33 cellular contexts compared by ENCODE assay signal in genomic region chr6:124677874-124678273, GRCh38.
DNase-seq lines count a peak whose midpoint lies in the region; ATAC-seq and TF ChIP-seq lines count a peak whose summit lies in the region.
"Had no signal": no experiment of that assay in that cellular context is flagged by ENCODE, and none has a peak within 500 bp of the region (broad histone marks: within the 10 kb centered on the region; RNA-seq: fewer than 3 reads in every experiment).

No MANE protein-coding gene starts in this region.

- H3K36me3 ChIP-seq in breast epithelium (no peaks in the 10 kb centered on the region), HEK293 (ENCODE audit: control insufficient read depth in 2 of 2, insufficient read depth in 1 of 2, low read length in 2 of 2) (no peaks in the 10 kb centered on the region)
- no peaks in the 10 kb centered on the region for H3K36me3 ChIP-seq in CD8-positive, alpha-beta memory T cell (ENCODE audit: insufficient read depth, low read length)
- H3K36me3 ChIP-seq: BE2C; BLaER1; BLaER1 treated with 17β-estradiol and CSF1 and Interleukin-3, amounts not matched to agents 10 nM and 100 nM had no signal

- intact Hi-C loops in MCF 10A (cut with micrococcal nuclease): loop anchor here (10.0 kb wide), 2 partner anchors 473 to 873 kb away; partner anchors contain the start of gene NKAIN2
- intact Hi-C loops in breast epithelium (cut with DNase I; ENCODE audit: low total_unique reads): no loop called here
- intact Hi-C loops in CD4-positive, alpha-beta T cell (cut with DNase I, micrococcal nuclease): no loop called here

- DNase-seq in MCF 10A (ENCODE audit: unreplicated experiment) (no peak), breast epithelium (ENCODE audit: low spot score in 2 of 2) (no peak), osteocyte (ENCODE audit: extremely low spot score, unreplicated experiment) (no peak), midbrain (lab: John Stamatoyannopoulos, UW) (no peak), AG08396 (ENCODE audit: low spot score) (no peak)
- no peak for DNase-seq in CD4-positive, alpha-beta T cell
- DNase-seq in CD8-positive, alpha-beta memory T cell: no peak
- DNase-seq: 8988T; ACHN; AML-193; BE2C; C1 segment of cervical spinal cord; Caco-2; Calu3; CD4-positive, alpha-beta memory T cell; CD4-positive, CD25-positive, alpha-beta regulatory T cell; CD8-positive, alpha-beta T cell; COR-L47; DMS 273 treated with DMSO at 0.1 percent for 48 hours; DMS153; DMS53; DMS79; DMS79 treated with DMSO at 0.1 percent for 48 hours; DND-41; EL had no signal

- H3K27me3 Mint-ChIP-seq in MCF 10A (ENCODE audit: insufficient read depth, unreplicated experiment) (no peaks in the 10 kb centered on the region), osteocyte (ENCODE audit: unreplicated experiment) (no peaks in the 10 kb centered on the region)
- H3K27me3 Mint-ChIP-seq in CD4-positive, alpha-beta T cell: no peaks in the 10 kb centered on the region
- no peaks in the 10 kb centered on the region for H3K27me3 Mint-ChIP-seq in CD8-positive, alpha-beta memory T cell
- H3K27me3 Mint-ChIP-seq: B cell; CD4-positive, alpha-beta memory T cell; CD4-positive, CD25-positive, alpha-beta regulatory T cell had no signal

- H3K27ac ChIP-seq in breast epithelium (no peak overlapping the region), HEK293 (ENCODE audit: extremely low read depth, low read depth, low read length) (no peak overlapping the region)
- H3K27ac ChIP-seq in CD4-positive, alpha-beta T cell (ENCODE audit: low read depth, low read length): no peak overlapping the region
- no peak overlapping the region for H3K27ac ChIP-seq in CD8-positive, alpha-beta memory T cell (ENCODE audit: low read depth, low read length)
- H3K27ac ChIP-seq: 22Rv1; A549; BLaER1; BLaER1 treated with 17β-estradiol and CSF1 and Interleukin-3, amounts not matched to agents 10 nM and 100 nM; C4-2B had no signal

- ATAC-seq in CD4-positive, alpha-beta T cell (ENCODE audit: poor library complexity): no peak
- ATAC-seq: A549; CD8-positive, alpha-beta T cell had no signal

- POLR2A ChIA-PET in MCF 10A (lab: Yijun Ruan, JAX): no interaction called here
- POLR2A ChIA-PET in CD4-positive, alpha-beta T cell (lab: Charles Lee): no interaction called here
- POLR2A ChIA-PET in HEK293 (lab: Yijun Ruan, JAX): no interaction called here
- POLR2A ChIA-PET in CD8-positive, alpha-beta memory T cell (lab: Charles Lee): no interaction called here

- no peaks in the 10 kb centered on the region for H3K4me1 ChIP-seq in breast epithelium
- H3K4me1 ChIP-seq in HEK293 (ENCODE audit: control insufficient read depth, insufficient read depth, low read length): no peaks in the 10 kb centered on the region
- H3K4me1 ChIP-seq in CD8-positive, alpha-beta memory T cell (ENCODE audit: insufficient read depth, low read length): no peaks in the 10 kb centered on the region
- H3K4me1 ChIP-seq: A549; BE2C; BLaER1; BLaER1 treated with 17β-estradiol and CSF1 and Interleukin-3, amounts not matched to agents 10 nM and 100 nM; Caco-2 had no signal

- H3K36me3 Mint-ChIP-seq in MCF 10A (ENCODE audit: insufficient read depth, unreplicated experiment): no peaks in the 10 kb centered on the region
- H3K36me3 Mint-ChIP-seq in CD4-positive, alpha-beta T cell (ENCODE audit: low read depth): no peaks in the 10 kb centered on the region
- H3K36me3 Mint-ChIP-seq in osteocyte (ENCODE audit: unreplicated experiment): peaks cover 47% of the 10 kb centered on the region
- peaks cover 0 to 1% (median 0%) of the 10 kb centered on the region in 3 donors for H3K36me3 Mint-ChIP-seq in CD8-positive, alpha-beta memory T cell
- H3K36me3 Mint-ChIP-seq: CD14-positive monocyte; CD4-positive, alpha-beta memory T cell; CD4-positive, CD25-positive, alpha-beta regulatory T cell; CD8-positive, alpha-beta T cell had no signal

- H3K4me3 Mint-ChIP-seq in MCF 10A (ENCODE audit: unreplicated experiment): no peak overlapping the region
- no peak overlapping the region for H3K4me3 Mint-ChIP-seq in CD4-positive, alpha-beta T cell
- H3K4me3 Mint-ChIP-seq in osteocyte (ENCODE audit: unreplicated experiment): no peak overlapping the region
- no peak overlapping the region for H3K4me3 Mint-ChIP-seq in CD8-positive, alpha-beta memory T cell
- H3K4me3 Mint-ChIP-seq: B cell; CD14-positive monocyte; CD4-positive, alpha-beta memory T cell; CD4-positive, CD25-positive, alpha-beta regulatory T cell; CD8-positive, alpha-beta T cell had no signal

- no peak overlapping the region for H3K4me3 ChIP-seq in breast epithelium
- H3K4me3 ChIP-seq in HEK293 (ENCODE audit: low read depth, low read length): no peak overlapping the region
- H3K4me3 ChIP-seq in CD8-positive, alpha-beta memory T cell (ENCODE audit: low read length): no peak overlapping the region
- H3K4me3 ChIP-seq: A549; BLaER1; BLaER1 treated with 17β-estradiol and CSF1 and Interleukin-3, amounts not matched to agents 10 nM and 100 nM had no signal

- H3K27ac Mint-ChIP-seq in MCF 10A (ENCODE audit: low read depth, unreplicated experiment): peak overlapping the region; percentile 91
- H3K27ac Mint-ChIP-seq in CD4-positive, alpha-beta T cell: no peak overlapping the region
- peak overlapping the region; percentile 36 for H3K27ac Mint-ChIP-seq in osteocyte (ENCODE audit: unreplicated experiment)
- H3K27ac Mint-ChIP-seq in CD8-positive, alpha-beta memory T cell: no peak overlapping the region
- H3K27ac Mint-ChIP-seq: B cell; CD14-positive monocyte; CD4-positive, CD25-positive, alpha-beta regulatory T cell; CD8-positive, alpha-beta T cell had no signal

- H3K9me3 ChIP-seq in breast epithelium: peaks cover 20 to 55% of the 10 kb centered on the region in 2 donors
- H3K9me3 ChIP-seq in CD4-positive, alpha-beta T cell (ENCODE audit: control insufficient read depth, low read length): peaks cover 14% of the 10 kb centered on the region
- no peaks in the 10 kb centered on the region for H3K9me3 ChIP-seq in HEK293 (ENCODE audit: control insufficient read depth, insufficient read depth, low read depth, low read length)
- H3K9me3 ChIP-seq in CD8-positive, alpha-beta memory T cell (ENCODE audit: low read length): no peaks in the 10 kb centered on the region
- H3K9me3 ChIP-seq: A549, BE2C, Caco-2 had no signal

- no TSS peak for BruUV-seq in MCF 10A (replicated peaks; lab: Mats Ljungman, UMichigan)

- no peaks in the 10 kb centered on the region for H3K27me3 ChIP-seq in breast epithelium
- no peaks in the 10 kb centered on the region for H3K27me3 ChIP-seq in CD4-positive, alpha-beta T cell (ENCODE audit: control insufficient read depth, insufficient read depth, low read length)
- H3K27me3 ChIP-seq in CD8-positive, alpha-beta memory T cell (ENCODE audit: insufficient read depth, low read length, poor library complexity, severe bottlenecking): no peaks in the 10 kb centered on the region
- H3K27me3 ChIP-seq: BE2C; BLaER1; BLaER1 treated with 17β-estradiol and CSF1 and Interleukin-3, amounts not matched to agents 10 nM and 100 nM had no signal

- no peak for TF ChIP-seq POLR2A in breast epithelium (IDR thresholded peaks at IDR 0.05)

- CTCF ChIA-PET in MCF 10A (lab: Yijun Ruan, JAX) (no interaction called here), HEK293 (lab: Yijun Ruan, JAX) (no interaction called here)
- CTCF ChIA-PET in CD4-positive, alpha-beta T cell (lab: Charles Lee): no interaction called here
- CTCF ChIA-PET in CD8-positive, alpha-beta memory T cell (lab: Charles Lee): no interaction called here

- TF ChIP-seq CTCF in MCF 10A (IDR thresholded peaks at IDR 0.05; ENCODE audit: unreplicated experiment): no peak
- TF ChIP-seq CTCF in breast epithelium (IDR thresholded peaks at IDR 0.05): no peak
- peak; percentile 12 for TF ChIP-seq CTCF in CD4-positive, alpha-beta T cell (IDR thresholded peaks at IDR 0.05)
- TF ChIP-seq CTCF in HEK293 (tag by site-specific recombination; IDR thresholded peaks at IDR 0.05): no peak
- no peak for TF ChIP-seq CTCF in osteocyte (IDR thresholded peaks at IDR 0.05)

- H3K4me1 Mint-ChIP-seq in MCF 10A (ENCODE audit: insufficient read depth, unreplicated experiment) (peaks cover 32% of the 10 kb centered on the region), osteocyte (ENCODE audit: unreplicated experiment) (peaks cover 26% of the 10 kb centered on the region)
- H3K4me1 Mint-ChIP-seq in CD4-positive, alpha-beta T cell (ENCODE audit: low read depth): no peaks in the 10 kb centered on the region
- H3K4me1 Mint-ChIP-seq in CD8-positive, alpha-beta memory T cell: no peaks in the 10 kb centered on the region
- H3K4me1 Mint-ChIP-seq: B cell; CD14-positive monocyte; CD4-positive, alpha-beta memory T cell had no signal

- H3K9me3 Mint-ChIP-seq in MCF 10A (ENCODE audit: unreplicated experiment) (peaks cover 20% of the 10 kb centered on the region), osteocyte (ENCODE audit: unreplicated experiment) (peaks cover 38% of the 10 kb centered on the region)
- H3K9me3 Mint-ChIP-seq in CD4-positive, alpha-beta T cell: peaks cover 10% of the 10 kb centered on the region
- peaks cover 5 to 38% (median 19%) of the 10 kb centered on the region in 5 donors for H3K9me3 Mint-ChIP-seq in CD8-positive, alpha-beta memory T cell

TF ChIP-seq in HEK293, 187 proteins besides CTCF, POLR2A, EP300 and RAD21 (continues in another document):
- no peak for TF ChIP-seq ZNF140 (tag by site-specific recombination; IDR thresholded peaks at IDR 0.05)
- TF ChIP-seq TRIM28 (IDR thresholded peaks at IDR 0.05; ENCODE audit: borderline replicate concordance, low read length): peak; percentile 94
- TF ChIP-seq PATZ1 (tag by site-specific recombination; IDR thresholded peaks at IDR 0.05): no peak

Comparison
In these comparisons a context has a peak if more than half of its experiments do, and no peak if none do; other contexts are left out.
1. H3K27ac Mint-ChIP-seq: peak in MCF 10A (single experiment) and osteocyte (single experiment); none in CD4-positive, alpha-beta T cell (single experiment) and CD8-positive, alpha-beta memory T cell (0 of 8).